In genomic region chrX:102650903-102651241, GRCh38 we compare ENCODE assay signal across 1 cellular context.
TF ChIP-seq lines count a peak whose summit lies in the region.

No MANE protein-coding gene starts in this region.

TF ChIP-seq in WTC11, 78 proteins besides CTCF, POLR2A, EP300 and RAD21 (continued from another document):
- TF ChIP-seq, protein P1, sequence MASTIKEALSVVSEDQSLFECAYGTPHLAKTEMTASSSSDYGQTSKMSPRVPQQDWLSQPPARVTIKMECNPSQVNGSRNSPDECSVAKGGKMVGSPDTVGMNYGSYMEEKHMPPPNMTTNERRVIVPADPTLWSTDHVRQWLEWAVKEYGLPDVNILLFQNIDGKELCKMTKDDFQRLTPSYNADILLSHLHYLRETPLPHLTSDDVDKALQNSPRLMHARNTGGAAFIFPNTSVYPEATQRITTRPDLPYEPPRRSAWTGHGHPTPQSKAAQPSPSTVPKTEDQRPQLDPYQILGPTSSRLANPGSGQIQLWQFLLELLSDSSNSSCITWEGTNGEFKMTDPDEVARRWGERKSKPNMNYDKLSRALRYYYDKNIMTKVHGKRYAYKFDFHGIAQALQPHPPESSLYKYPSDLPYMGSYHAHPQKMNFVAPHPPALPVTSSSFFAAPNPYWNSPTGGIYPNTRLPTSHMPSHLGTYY (CRISPR knock-in tag; IDR thresholded peaks at IDR 0.05), result no peak
- TF ChIP-seq ZNF219 (CRISPR knock-in tag; IDR thresholded peaks at IDR 0.05; ENCODE audit: borderline replicate concordance) (no peak), ELF4 (CRISPR knock-in tag; IDR thresholded peaks at IDR 0.05; ENCODE audit: low read depth) (no peak)
TF ChIP-seq in WTC11: peak in this region for 0.
